In genomic region chr6:6976193-6976592, GRCh38 we compare ENCODE assay signal across 1 cellular context.
TF ChIP-seq lines count a peak whose summit lies in the region.

No MANE protein-coding gene starts in this region.

TF ChIP-seq in HepG2, 621 proteins besides CTCF, POLR2A, EP300 and RAD21 (continued from another document):
- TF ChIP-seq ZNF367 (CRISPR knock-in tag; IDR thresholded peaks at IDR 0.05; ENCODE audit: borderline replicate concordance): no peak
- no peak for TF ChIP-seq HDAC2 (CRISPR knock-in tag; IDR thresholded peaks at IDR 0.05)
- TF ChIP-seq REXO4 (CRISPR knock-in tag; IDR thresholded peaks at IDR 0.05; ENCODE audit: borderline replicate concordance): no peak
- TF ChIP-seq RCOR2 (CRISPR knock-in tag; IDR thresholded peaks at IDR 0.05): no peak
- TF ChIP-seq ZNF850 (CRISPR knock-in tag; conservative IDR thresholded peaks at IDR 0.05): no peak
- TF ChIP-seq, protein P1, sequence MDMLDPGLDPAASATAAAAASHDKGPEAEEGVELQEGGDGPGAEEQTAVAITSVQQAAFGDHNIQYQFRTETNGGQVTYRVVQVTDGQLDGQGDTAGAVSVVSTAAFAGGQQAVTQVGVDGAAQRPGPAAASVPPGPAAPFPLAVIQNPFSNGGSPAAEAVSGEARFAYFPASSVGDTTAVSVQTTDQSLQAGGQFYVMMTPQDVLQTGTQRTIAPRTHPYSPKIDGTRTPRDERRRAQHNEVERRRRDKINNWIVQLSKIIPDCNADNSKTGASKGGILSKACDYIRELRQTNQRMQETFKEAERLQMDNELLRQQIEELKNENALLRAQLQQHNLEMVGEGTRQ (IDR thresholded peaks at IDR 0.05; ENCODE audit: low read depth, low read length): no peak
- TF ChIP-seq, protein P1 (CRISPR knock-in tag; IDR thresholded peaks at IDR 0.05; ENCODE audit: borderline replicate concordance): no peak
- no peak for TF ChIP-seq FOSL1 (CRISPR knock-in tag; IDR thresholded peaks at IDR 0.05; ENCODE audit: borderline replicate concordance)
